ENCODE assay signal across 14 cellular contexts in genomic region chr16:15990902-15991301, GRCh38.
"Had no signal": no experiment of that assay in that cellular context is flagged by ENCODE, and none has a peak within 500 bp of the region (broad histone marks: within the 10 kb centered on the region; RNA-seq: fewer than 3 reads in every experiment).

No MANE protein-coding gene starts in this region.

- H3K4me3 ChIP-seq: tibial artery, vagina had no signal

- ATAC-seq: activated CD4-positive, alpha-beta T cell treated with anti-CD3 and anti-CD28 coated beads for 36 hours had no signal

- H3K36me3 ChIP-seq: tibial artery, vagina had no signal

- H3K27ac ChIP-seq: vagina had no signal

- H3K27ac Mint-ChIP-seq: activated CD4-positive, alpha-beta memory T cell treated with anti-CD3 and anti-CD28 coated beads, Interleukin-2, amount 10 ng/mL, durations not matched to agents 7 days and 5 days; activated naive CD8-positive, alpha-beta T cell treated with anti-CD3 and anti-CD28 coated beads, Interleukin-2, amount 10 ng/mL, durations not matched to agents 7 days and 5 days; T-helper 2 cell treated with Interferon-gamma antibody and Interleukin-4, amounts not matched to agents 5 μg/mL and 100 μg/mL, for 36 hours had no signal

- H3K9me3 Mint-ChIP-seq: activated CD4-positive, alpha-beta memory T cell treated with anti-CD3 and anti-CD28 coated beads, Interleukin-2, amount 10 ng/mL, durations not matched to agents 7 days and 5 days; activated naive CD8-positive, alpha-beta T cell treated with anti-CD3 and anti-CD28 coated beads, Interleukin-2, amount 10 ng/mL, durations not matched to agents 7 days and 5 days; naive B cell; T-helper 2 cell treated with Interferon-gamma antibody and Interleukin-4, amounts not matched to agents 5 μg/mL and 100 μg/mL, for 36 hours had no signal

- DNase-seq: activated CD4-positive, alpha-beta memory T cell treated with anti-CD3 and anti-CD28 coated beads, Interleukin-2, amount 10 ng/mL, durations not matched to agents 7 days and 5 days; activated CD4-positive, alpha-beta T cell treated with anti-CD3 and anti-CD28 coated beads for 36 hours; activated gamma-delta T cell; activated naive CD8-positive, alpha-beta T cell treated with anti-CD3 and anti-CD28 coated beads, Interleukin-2, amount 10 ng/mL, durations not matched to agents 7 days and 5 days; activated T-cell treated with anti-CD3 and anti-CD28 coated beads, Interleukin-2, amount 50 U/mL, for 48 hours; anterior cingulate cortex; cerebellar nuclear complex; dermis blood vessel endothelial cell; hippocampal formation; naive B cell; stimulated activated CD4-positive, alpha-beta T cell treated with anti-CD3 and anti-CD28 coated beads, Interleukin-4, amount 100 ng/mL, for 1 hour; tibial artery had no signal

- H3K9me3 ChIP-seq: tibial artery, vagina had no signal

- H3K4me3 Mint-ChIP-seq: activated CD4-positive, alpha-beta memory T cell treated with anti-CD3 and anti-CD28 coated beads, Interleukin-2, amount 10 ng/mL, durations not matched to agents 7 days and 5 days; activated CD4-positive, alpha-beta T cell treated with anti-CD3 and anti-CD28 coated beads for 36 hours; activated naive CD8-positive, alpha-beta T cell treated with anti-CD3 and anti-CD28 coated beads, Interleukin-2, amount 10 ng/mL, durations not matched to agents 7 days and 5 days; T-helper 2 cell treated with Interferon-gamma antibody and Interleukin-4, amounts not matched to agents 5 μg/mL and 100 μg/mL, for 36 hours had no signal

- H3K27me3 ChIP-seq: tibial artery, vagina had no signal

- H3K27me3 Mint-ChIP-seq: activated CD4-positive, alpha-beta memory T cell treated with anti-CD3 and anti-CD28 coated beads, Interleukin-2, amount 10 ng/mL, durations not matched to agents 7 days and 5 days; activated CD4-positive, alpha-beta T cell treated with anti-CD3 and anti-CD28 coated beads for 36 hours; activated naive CD8-positive, alpha-beta T cell treated with anti-CD3 and anti-CD28 coated beads, Interleukin-2, amount 10 ng/mL, durations not matched to agents 7 days and 5 days; naive B cell had no signal
